Comparison of ENCODE assay signal across 9 cellular contexts in the genomic region with DNA sequence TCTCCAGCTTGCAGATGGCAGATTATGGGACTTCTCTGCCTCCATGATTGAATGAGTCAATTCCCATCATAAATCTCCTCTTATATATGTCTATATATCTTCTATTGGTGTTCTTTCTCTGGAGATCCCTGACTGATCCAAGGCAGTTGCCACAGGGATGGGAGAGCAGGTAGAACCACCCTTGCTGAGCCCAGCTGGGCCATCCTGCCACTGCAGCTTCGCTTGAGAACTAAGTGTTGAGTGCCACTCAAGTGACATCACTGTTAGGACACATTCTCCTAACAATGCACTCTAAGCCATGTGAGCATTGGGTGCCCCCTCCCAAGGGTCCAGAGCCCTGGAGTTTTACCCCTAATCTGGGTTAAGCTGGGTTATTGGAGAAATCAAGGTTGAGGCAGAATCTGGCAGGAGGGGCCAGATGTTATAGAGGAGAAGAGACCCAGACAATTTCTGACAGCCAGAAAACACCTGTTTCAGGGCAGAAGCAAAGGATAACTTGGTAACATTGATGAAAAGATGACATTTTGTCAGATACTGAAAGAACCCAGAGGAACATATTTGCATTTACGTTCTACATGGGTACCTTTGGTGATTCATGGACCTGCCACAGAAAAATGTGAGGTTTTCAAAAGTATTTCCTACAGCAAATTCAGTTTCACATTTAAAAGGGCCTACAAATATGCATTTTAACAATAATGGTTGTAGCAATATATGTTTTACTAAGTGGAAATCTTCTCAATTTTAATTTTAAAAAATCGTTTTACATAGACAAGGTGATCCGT. TPM values are rescaled to one million over a fixed set of nuclear protein-coding genes. Genes with fewer than 3 reads are reported as not detected.
A peak's percentile ranks its signal among the peaks of the same experiment; 100 is the strongest.
DNase-seq lines count a peak whose midpoint lies in the region; ATAC-seq and TF ChIP-seq lines count a peak whose summit lies in the region.
"Had no signal": no experiment of that assay in that cellular context is flagged by ENCODE, and none has a peak within 500 bp of the region (broad histone marks: within the 10 kb centered on the region; RNA-seq: fewer than 3 reads in every experiment).

No MANE protein-coding gene starts in this region.

- peaks cover 22% of the 10 kb centered on the region for H3K4me1 Mint-ChIP-seq in activated T-helper 1 cell treated with anti-CD3 and anti-CD28 coated beads, Interleukin-12 subunit alpha, Interleukin-12 subunit beta, Interleukin-2, Interleukin-4 antibody, amounts not matched to agents 30 ng/mL and 10 ng/mL and 1 ng/mL, durations not matched to agents 14 hours and 24 hours and 36 hours (ENCODE audit: low read depth)
- peaks cover 6 to 7% of the 10 kb centered on the region in 2 experiments; a peak in 1 of 4 replicates for H3K4me1 Mint-ChIP-seq in H9

- H3K36me3 Mint-ChIP-seq in activated T-helper 1 cell treated with anti-CD3 and anti-CD28 coated beads, Interleukin-12 subunit alpha, Interleukin-12 subunit beta, Interleukin-2, Interleukin-4 antibody, amounts not matched to agents 30 ng/mL and 10 ng/mL and 1 ng/mL, durations not matched to agents 14 hours and 24 hours and 36 hours (ENCODE audit: low read depth), result no peaks in the 10 kb centered on the region
- H3K36me3 Mint-ChIP-seq in H9 (ENCODE audit: insufficient read depth in 1 of 3, low read depth in 3 of 3), result no peaks in the 10 kb centered on the region

- intact Hi-C loops in activated T-helper 1 cell treated with anti-CD3 and anti-CD28 coated beads, Interleukin-12 subunit alpha, Interleukin-12 subunit beta, Interleukin-2, Interleukin-4 antibody, amounts not matched to agents 30 ng/mL and 10 ng/mL and 1 ng/mL, durations not matched to agents 14 hours and 24 hours and 36 hours (cut with micrococcal nuclease), result loop anchor here (5.0 to 10.0 kb wide), 2 partner anchors 475 to 1238 kb away; no protein-coding TSS in a partner anchor
- intact Hi-C loops in stomach (cut with DNase I; ENCODE audit: low total_unique reads), result loop anchor here (10.0 kb wide), 1 partner anchor 665 kb away; no protein-coding TSS in a partner anchor

- H4K8ac ChIP-seq in H9 (replicated peaks; ENCODE audit: insufficient read length, low read depth, low read length), result no peak overlapping the region

- 84 to 90% (median 88%) methylated on average over 4 of the region's 4 CpGs for WGBS in stomach, 5 donors
- no CpG with 5 or more reads among the region's 4 CpGs for WGBS in H9 (ENCODE audit: extremely low coverage, insufficient read length, low lambda C conversion rate)

- no peaks in the 10 kb centered on the region for H3K9me3 Mint-ChIP-seq in activated T-helper 1 cell treated with anti-CD3 and anti-CD28 coated beads, Interleukin-12 subunit alpha, Interleukin-12 subunit beta, Interleukin-2, Interleukin-4 antibody, amounts not matched to agents 30 ng/mL and 10 ng/mL and 1 ng/mL, durations not matched to agents 14 hours and 24 hours and 36 hours
- no peaks in the 10 kb centered on the region for H3K9me3 Mint-ChIP-seq in H9

- no peaks in the 10 kb centered on the region for H3K79me2 ChIP-seq in H9 (ENCODE audit: insufficient read depth, low read length)

- no peak overlapping the region for H4K5ac ChIP-seq in H9 (ENCODE audit: insufficient read length, low read depth, low read length)

- H2BK20ac ChIP-seq in H9 (ENCODE audit: low read depth, low read length, poor library complexity, severe bottlenecking), result no peak overlapping the region

- TF ChIP-seq CTCF in stomach (IDR thresholded peaks at IDR 0.05), result no peak
- no peak for TF ChIP-seq CTCF in H9 (conservative IDR thresholded peaks at IDR 0.05)

- H3K27ac ChIP-seq in stomach, result no peak overlapping the region
- H3K27ac ChIP-seq in H9 (ENCODE audit: insufficient read length, low read depth, low read length), result no peak overlapping the region

- H3K4me3 Mint-ChIP-seq in activated T-helper 1 cell treated with anti-CD3 and anti-CD28 coated beads, Interleukin-12 subunit alpha, Interleukin-12 subunit beta, Interleukin-2, Interleukin-4 antibody, amounts not matched to agents 30 ng/mL and 10 ng/mL and 1 ng/mL, durations not matched to agents 14 hours and 24 hours and 36 hours, result no peak overlapping the region
- no peak overlapping the region for H3K4me3 Mint-ChIP-seq in H9

- H2BK12ac ChIP-seq in H9 (ENCODE audit: insufficient read length, low read depth, low read length), result no peak overlapping the region

- H3K27me3 ChIP-seq in stomach (no peaks in the 10 kb centered on the region), H9 (ENCODE audit: insufficient read depth, low read length) (no peaks in the 10 kb centered on the region)

- H3K56ac ChIP-seq in H9 (ENCODE audit: insufficient read length, low read depth, low read length), result no peak overlapping the region

- H3K4me1 ChIP-seq in stomach (peaks cover 11 to 25% (median 18%) of the 10 kb centered on the region in 4 donors), H9 (ENCODE audit: insufficient read depth, low read length) (no peaks in the 10 kb centered on the region)

- H3K36me3 ChIP-seq in stomach, result no peaks in the 10 kb centered on the region

- H2AK5ac ChIP-seq in H9 (ENCODE audit: insufficient read length, low read length), result no peak overlapping the region

- H2BK120ac ChIP-seq in H9 (ENCODE audit: low read depth, low read length, poor library complexity, severe bottlenecking), result no peak overlapping the region

- peaks cover 2% of the 10 kb centered on the region for H3K27me3 Mint-ChIP-seq in activated T-helper 1 cell treated with anti-CD3 and anti-CD28 coated beads, Interleukin-12 subunit alpha, Interleukin-12 subunit beta, Interleukin-2, Interleukin-4 antibody, amounts not matched to agents 30 ng/mL and 10 ng/mL and 1 ng/mL, durations not matched to agents 14 hours and 24 hours and 36 hours (ENCODE audit: insufficient read depth)
- peaks cover 2% of the 10 kb centered on the region; the same call in 1 of the 2 replicates for H3K27me3 Mint-ChIP-seq in H9 (ENCODE audit: low read depth)

- no peak overlapping the region for H2AFZ ChIP-seq in H9 (ENCODE audit: low read length)

- H3K9ac ChIP-seq in H9 (ENCODE audit: extremely low read depth, insufficient read length, low read length), result no peak overlapping the region

- H3K79me1 ChIP-seq in H9 (ENCODE audit: insufficient read depth, low read depth, low read length, poor library complexity, severe bottlenecking), result no peaks in the 10 kb centered on the region

- H2BK15ac ChIP-seq in H9 (ENCODE audit: low read depth, low read length), result no peak overlapping the region

- no peak for TF ChIP-seq POLR2A in stomach (IDR thresholded peaks at IDR 0.05)

- H3K23ac ChIP-seq in H9 (ENCODE audit: insufficient read length, low read depth, low read length), result no peak overlapping the region

- H3K4ac ChIP-seq in H9 (ENCODE audit: low read depth, low read length), result no peak overlapping the region

- no peak for DNase-seq in activated T-helper 1 cell treated with anti-CD3 and anti-CD28 coated beads, Interleukin-12 subunit alpha, Interleukin-12 subunit beta, Interleukin-2, Interleukin-4 antibody, amounts not matched to agents 30 ng/mL and 10 ng/mL and 1 ng/mL, durations not matched to agents 14 hours and 24 hours and 36 hours (ENCODE audit: low spot score)
- DNase-seq in stomach (no peak), H9 (no peak), A172 (ENCODE audit: low spot score) (no peak)
- no peak for DNase-seq in central memory CD4-positive, alpha-beta T cell
- DNase-seq: activated T-cell treated with anti-CD3 and anti-CD28 coated beads, Interleukin-2, amount 50 U/mL, for 1 hour had no signal

- no peak overlapping the region for H3T11ph ChIP-seq in H9 (ENCODE audit: low read length)

- no peak overlapping the region for H3K18ac ChIP-seq in H9 (ENCODE audit: insufficient read length, low read depth, low read length)

- no peaks in the 10 kb centered on the region for H3K23me2 ChIP-seq in H9 (ENCODE audit: insufficient read length, low read depth, low read length, poor library complexity, severe bottlenecking)

- H4K91ac ChIP-seq in H9 (ENCODE audit: insufficient read length, low read depth, low read length), result no peak overlapping the region

- no peak overlapping the region for H3K4me3 ChIP-seq in stomach

- no peaks in the 10 kb centered on the region for H4K20me1 ChIP-seq in H9 (ENCODE audit: control insufficient read depth, insufficient read depth, insufficient read length)

- H3K27ac Mint-ChIP-seq in activated T-helper 1 cell treated with anti-CD3 and anti-CD28 coated beads, Interleukin-12 subunit alpha, Interleukin-12 subunit beta, Interleukin-2, Interleukin-4 antibody, amounts not matched to agents 30 ng/mL and 10 ng/mL and 1 ng/mL, durations not matched to agents 14 hours and 24 hours and 36 hours, result peak overlapping the region; percentile 55
- H3K27ac Mint-ChIP-seq in H9, result no peak overlapping the region

- no peak overlapping the region for H3K14ac ChIP-seq in H9 (ENCODE audit: insufficient read depth, low read length)

- H3K9me3 ChIP-seq in stomach (no peaks in the 10 kb centered on the region), H9 (ENCODE audit: control insufficient read depth, low read depth, low read length) (no peaks in the 10 kb centered on the region)

- H2BK5ac ChIP-seq in H9 (ENCODE audit: insufficient read length, low read length), result no peak overlapping the region

- H3K4me2 ChIP-seq in H9 (ENCODE audit: insufficient read depth, insufficient read length, low read length), result no peak overlapping the region

- ATAC-seq in GM18498 (IDR thresholded peaks at IDR 0.05; ENCODE audit: unreplicated experiment) (peak; percentile 68), GM19452 (IDR thresholded peaks at IDR 0.05; ENCODE audit: unreplicated experiment) (peak; percentile 69), HG03025 (IDR thresholded peaks at IDR 0.05; ENCODE audit: low FRiP score, unreplicated experiment) (peak; percentile 39)

- no peak for TF ChIP-seq EP300 in stomach (IDR thresholded peaks at IDR 0.05)

RNA-seq across cellular contexts. Expression of gene MAX, which starts 57.2 kb away (rescaled TPM):
- total RNA-seq in activated T-helper 1 cell treated with anti-CD3 and anti-CD28 coated beads, Interleukin-12 subunit alpha, Interleukin-12 subunit beta, Interleukin-2, Interleukin-4 antibody, amounts not matched to agents 30 ng/mL and 10 ng/mL and 1 ng/mL, durations not matched to agents 14 hours and 24 hours and 36 hours, result 135 and 137 TPM in 2 replicates
- total RNA-seq in stomach (10 to 100 TPM; 21.4 to 64.9 (median 51.3) TPM), H9 (2021) (65.7 and 72.9 TPM in 2 replicates)
- 10 to 100 TPM; 42.8 to 51.5 (median 44.1) TPM for polyA plus RNA-seq in stomach
- 25.3 and 27.3 TPM in 2 replicates for total RNA-seq in A172 (2014; rRNA removed; shearing (Covaris generic))
